Comparison of ENCODE assay signal across 10 cellular contexts in the genomic region with DNA sequence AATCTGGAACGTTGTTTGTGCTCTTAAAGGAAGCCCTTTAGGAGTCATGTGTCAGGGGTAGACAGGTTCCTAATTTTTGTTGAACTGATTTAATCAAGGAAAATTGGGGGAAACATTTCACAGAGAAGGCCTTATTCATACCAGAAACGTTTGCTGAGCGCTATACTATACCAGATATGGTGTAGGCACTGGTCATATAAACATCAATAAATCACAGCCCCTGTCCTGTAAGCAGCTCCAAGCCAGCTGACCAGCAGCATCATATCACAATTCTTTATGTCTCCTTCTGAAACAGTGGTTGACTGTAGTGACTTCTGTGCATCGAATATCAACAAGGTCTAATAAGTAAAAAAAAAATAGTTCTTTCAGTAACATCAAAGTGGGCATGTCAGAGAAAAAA. TPM values are rescaled to one million over a fixed set of nuclear protein-coding genes. Genes with fewer than 3 reads are reported as not detected.
DNase-seq lines count a peak whose midpoint lies in the region; ATAC-seq and TF ChIP-seq lines count a peak whose summit lies in the region.
"Had no signal": no experiment of that assay in that cellular context is flagged by ENCODE, and none has a peak within 500 bp of the region (broad histone marks: within the 10 kb centered on the region; RNA-seq: fewer than 3 reads in every experiment).

No MANE protein-coding gene starts in this region.

- H3K27ac Mint-ChIP-seq in T-helper 1 cell treated with Interleukin-12 subunit alpha and Interleukin-12 subunit beta and Interleukin-4 antibody, amounts not matched to agents 30 μg/mL and 1 μg/mL, for 36 hours = no peak overlapping the region
- no peak overlapping the region for H3K27ac Mint-ChIP-seq in T-cell

- H3K4me3 ChIP-seq in iPS DF 6.9 (ENCODE audit: low read length) = peak overlapping the region; percentile 51; the same call in 1 of the 2 replicates
- H3K4me3 ChIP-seq in psoas muscle = peak overlapping the region; percentile 79

- H3K27ac ChIP-seq in iPS DF 6.9 (ENCODE audit: low read length) = no peak overlapping the region
- no peak overlapping the region for H3K27ac ChIP-seq in psoas muscle

- no peaks in the 10 kb centered on the region for H3K36me3 Mint-ChIP-seq in T-helper 1 cell treated with Interleukin-12 subunit alpha and Interleukin-12 subunit beta and Interleukin-4 antibody, amounts not matched to agents 30 μg/mL and 1 μg/mL, for 36 hours (ENCODE audit: low read depth)
- no peaks in the 10 kb centered on the region for H3K36me3 Mint-ChIP-seq in T-cell

- H3K27me3 Mint-ChIP-seq in T-helper 1 cell treated with Interleukin-12 subunit alpha and Interleukin-12 subunit beta and Interleukin-4 antibody, amounts not matched to agents 30 μg/mL and 1 μg/mL, for 36 hours (ENCODE audit: low read depth) = peaks cover 27% of the 10 kb centered on the region
- peaks cover 21 to 46% of the 10 kb centered on the region in 2 donors for H3K27me3 Mint-ChIP-seq in T-cell

- no peak for TF ChIP-seq CTCF in psoas muscle (IDR thresholded peaks at IDR 0.05)

- intact Hi-C loops in psoas muscle (cut with DNase I) = loop anchor here (5.0 to 10.0 kb wide), 2 partner anchors 457 to 460 kb away; no protein-coding TSS in a partner anchor

- no peaks in the 10 kb centered on the region for H3K9me3 Mint-ChIP-seq in T-helper 1 cell treated with Interleukin-12 subunit alpha and Interleukin-12 subunit beta and Interleukin-4 antibody, amounts not matched to agents 30 μg/mL and 1 μg/mL, for 36 hours
- H3K9me3 Mint-ChIP-seq in T-cell = no peaks in the 10 kb centered on the region

- no peaks in the 10 kb centered on the region for H3K9me3 ChIP-seq in iPS DF 6.9 (ENCODE audit: control insufficient read depth, insufficient read depth, low read length)
- no peaks in the 10 kb centered on the region for H3K9me3 ChIP-seq in psoas muscle

- peak overlapping the region; percentile 72 for H3K4me3 Mint-ChIP-seq in T-helper 1 cell treated with Interleukin-12 subunit alpha and Interleukin-12 subunit beta and Interleukin-4 antibody, amounts not matched to agents 30 μg/mL and 1 μg/mL, for 36 hours
- peak overlapping the region; percentile 68 to 75 (median 74) for H3K4me3 Mint-ChIP-seq in T-cell

- no CpG with 5 or more reads among the region's 4 CpGs for WGBS in iPS DF 6.9 (ENCODE audit: insufficient coverage, insufficient read length)
- WGBS in psoas muscle, 3 donors = 36 to 50% (median 40%) methylated on average over 4 of the region's 4 CpGs

- CTCF ChIA-PET in T-cell (lab: Charles Lee) = no interaction called here

- peaks cover 7% of the 10 kb centered on the region; the same call in 1 of the 2 replicates for H3K27me3 ChIP-seq in iPS DF 6.9 (ENCODE audit: control insufficient read depth, insufficient read depth, low read length)
- peaks cover 0 to 21% (median 0%) of the 10 kb centered on the region in 3 donors for H3K27me3 ChIP-seq in psoas muscle (ENCODE audit: insufficient read depth in 3 of 3, low read length in 2 of 3)

- DNase-seq in T-helper 1 cell (no peak), T-cell (no peak), iPS DF 6.9 (ENCODE audit: low read depth, low spot score) (no peak), psoas muscle (no peak), mesenteric fat pad (ENCODE audit: low spot score) (no peak), cerebellar nuclear complex (lab: John Stamatoyannopoulos, UW) (no peak)
- DNase-seq: activated CD4-positive, alpha-beta T cell treated with anti-CD3 and anti-CD28 coated beads, Interleukin-2, amount 50 U/mL, for 1 hour; OCI-M1 had no signal

- POLR2A ChIA-PET in T-cell (lab: Charles Lee) = no interaction called here

- H3K4me1 ChIP-seq in iPS DF 6.9 (ENCODE audit: control insufficient read depth, insufficient read depth, low read length) = peaks cover 2% of the 10 kb centered on the region; the same call in 1 of the 2 replicates
- peaks cover 7% of the 10 kb centered on the region for H3K4me1 ChIP-seq in psoas muscle

- H3K4me1 Mint-ChIP-seq in T-helper 1 cell treated with Interleukin-12 subunit alpha and Interleukin-12 subunit beta and Interleukin-4 antibody, amounts not matched to agents 30 μg/mL and 1 μg/mL, for 36 hours (ENCODE audit: low read depth) = peaks cover 14% of the 10 kb centered on the region
- H3K4me1 Mint-ChIP-seq in T-cell = peaks cover 24 to 35% (median 26%) of the 10 kb centered on the region in 3 donors

- H3K36me3 ChIP-seq in iPS DF 6.9 (ENCODE audit: control insufficient read depth, insufficient read depth, low read length) (no peaks in the 10 kb centered on the region; the same call in 1 of the 2 replicates), psoas muscle (ENCODE audit: insufficient read depth in 1 of 2, low read depth in 1 of 2) (no peaks in the 10 kb centered on the region)

- ATAC-seq in T-cell (replicated peaks in 1 of 4) (no peak), psoas muscle (no peak), GM21576 (IDR thresholded peaks at IDR 0.05; ENCODE audit: unreplicated experiment) (no peak)

RNA-seq across cellular contexts. Expression of gene TMEM178B, which starts 1.1 kb away (rescaled TPM):
- under 1 TPM; 0.14 to 0.86 (median 0.32) TPM for total RNA-seq in T-cell
- 1 to 10 TPM; 1.6 to 4.8 (median 3.7) TPM for total RNA-seq in psoas muscle
- polyA plus RNA-seq in psoas muscle = under 1 TPM; 0.13 to 0.58 (median 0.17) TPM
- 0.74 TPM for total RNA-seq in mesenteric fat pad
